In the genomic region with DNA sequence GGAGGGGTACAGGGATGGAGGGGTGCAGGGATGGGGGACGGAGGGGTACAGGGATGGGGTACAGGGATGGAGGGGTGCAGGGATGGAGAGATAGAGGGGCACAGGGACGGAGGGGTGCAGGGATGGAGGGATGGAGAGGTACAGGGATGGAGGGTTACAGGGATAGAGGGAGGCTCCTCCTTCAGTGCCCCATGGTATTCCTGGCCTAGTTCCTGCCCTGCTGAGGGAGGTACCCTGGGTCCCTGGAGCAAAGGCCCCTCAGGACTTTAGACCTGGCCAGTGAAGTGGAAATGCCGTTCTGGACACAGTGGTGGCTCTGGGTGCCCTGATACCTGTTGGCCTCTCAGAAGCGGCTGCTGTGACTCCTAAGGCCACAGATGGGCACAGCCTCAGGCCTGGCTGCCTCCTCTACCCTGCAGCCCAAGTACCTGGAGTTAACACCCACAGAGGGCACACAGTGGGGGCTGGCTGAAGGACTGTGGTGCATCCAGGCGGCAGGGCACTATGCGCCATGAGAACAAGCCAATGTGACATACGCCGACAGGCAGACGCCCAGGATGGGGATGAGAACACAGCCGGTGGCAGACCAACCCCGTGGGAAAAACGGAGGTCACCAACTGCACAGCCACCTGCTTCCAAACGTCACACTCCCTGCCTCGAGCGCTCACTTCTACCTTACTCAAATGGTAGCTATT, we compare ENCODE assay signal across 1 cellular context.
TF ChIP-seq lines count a peak whose summit lies in the region.

No MANE protein-coding gene starts in this region.

TF ChIP-seq in H1, 55 proteins besides CTCF, POLR2A, EP300 and RAD21:
- 0 out of 2 replicates have a peak, but pooled peaks have one; percentile 16 for TF ChIP-seq POLR2AphosphoS5 (IDR thresholded peaks at IDR 0.05; ENCODE audit: low read depth, low read length)
- TF ChIP-seq POU5F1 (IDR thresholded peaks at IDR 0.05; ENCODE audit: low read depth, low read length) = no peak
